In the genomic region with DNA sequence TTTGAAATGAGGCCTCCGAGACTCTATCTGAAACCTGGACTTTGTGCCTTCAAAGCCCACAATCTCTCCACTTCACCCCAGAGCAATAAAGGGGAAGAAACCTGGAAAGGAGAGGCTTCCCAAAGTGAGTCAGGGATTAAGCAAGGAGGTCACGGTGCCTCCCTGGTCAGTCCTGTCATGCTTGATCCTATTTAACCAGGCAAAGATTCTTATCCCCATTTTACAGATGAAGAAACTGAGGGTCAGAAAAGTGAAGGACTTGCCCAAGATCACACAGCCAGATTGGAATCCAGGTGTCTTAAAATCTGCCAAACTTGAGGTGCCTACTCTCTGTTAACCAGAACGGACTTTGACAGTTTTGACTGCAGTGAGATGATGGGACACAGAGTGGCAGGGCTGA, we compare ENCODE assay signal across 33 cellular contexts. TPM values are rescaled to one million over a fixed set of nuclear protein-coding genes. Genes with fewer than 3 reads are reported as not detected.
"Had no signal": no experiment of that assay in that cellular context is flagged by ENCODE, and none has a peak within 500 bp of the region (broad histone marks: within the 10 kb centered on the region; RNA-seq: fewer than 3 reads in every experiment).

No MANE protein-coding gene starts in this region.

- H3K36me3 Mint-ChIP-seq: mesothelial cell of epicardium; naive B cell; natural killer cell; stimulated activated memory B cell treated with anti-CD40 and anti-IgM and Interleukin-4, amounts not matched to agents 10 μg/mL and 1 μg/mL and 100 μg/mL, for 72 hours; type B pancreatic cell had no signal

- H3K9me3 ChIP-seq: left ventricle myocardium inferior, pancreas, prostate gland, sigmoid colon, tibial nerve, uterus had no signal

- H3K4me1 ChIP-seq: pancreas, uterus had no signal

- H3K4me2 ChIP-seq: smooth muscle cell had no signal

- ATAC-seq: natural killer cell; pancreas; stimulated activated memory B cell treated with anti-CD40 and anti-IgM and Interleukin-4, amounts not matched to agents 10 μg/mL and 1 μg/mL and 100 μg/mL, for 72 hours; stimulated activated naive CD8-positive, alpha-beta T cell treated with anti-CD3 and anti-CD28 coated beads, Interleukin-15, amount 100 ng/mL, for 72 hours had no signal

- H3K4me3 Mint-ChIP-seq: mesothelial cell of epicardium; naive B cell; natural killer cell; nephron progenitor cell; stimulated activated memory B cell treated with anti-CD40 and anti-IgM and Interleukin-4, amounts not matched to agents 10 μg/mL and 1 μg/mL and 100 μg/mL, for 72 hours; stimulated activated naive CD8-positive, alpha-beta T cell treated with anti-CD3 and anti-CD28 coated beads, Interleukin-15, amount 100 ng/mL, for 72 hours; type B pancreatic cell had no signal

- H3K4me3 ChIP-seq: left ventricle myocardium inferior, lung, pancreas, prostate gland, sigmoid colon, smooth muscle cell, tibial nerve, uterus had no signal

- H3K9me3 Mint-ChIP-seq: mesothelial cell of epicardium; naive B cell; natural killer cell; nephron progenitor cell; stimulated activated memory B cell treated with anti-CD40 and anti-IgM and Interleukin-4, amounts not matched to agents 10 μg/mL and 1 μg/mL and 100 μg/mL, for 72 hours; stimulated activated naive CD8-positive, alpha-beta T cell treated with anti-CD3 and anti-CD28 coated beads, Interleukin-15, amount 100 ng/mL, for 72 hours; type B pancreatic cell had no signal

- H3K27ac Mint-ChIP-seq: mesothelial cell of epicardium; naive B cell; natural killer cell; nephron progenitor cell; stimulated activated memory B cell treated with anti-CD40 and anti-IgM and Interleukin-4, amounts not matched to agents 10 μg/mL and 1 μg/mL and 100 μg/mL, for 72 hours; stimulated activated naive CD8-positive, alpha-beta T cell treated with anti-CD3 and anti-CD28 coated beads, Interleukin-15, amount 100 ng/mL, for 72 hours; type B pancreatic cell had no signal

- H3K27me3 ChIP-seq: pancreas, sigmoid colon, tibial nerve, uterus had no signal

- DNase-seq: islet precursor cell; left ventricle myocardium inferior; mesendoderm; naive B cell; natural killer cell; nephron progenitor cell; nucleus accumbens; pancreas; posterior cingulate gyrus; retina; right cardiac atrium; sigmoid colon; stimulated activated CD4-positive, alpha-beta T cell treated with anti-CD3 and anti-CD28 coated beads, Interleukin-1b, Interleukin-23, amount 100 ng/mL, for 48 hours; stimulated activated CD4-positive, alpha-beta T cell treated with anti-CD3 and anti-CD28 coated beads, Interleukin-2, amount 100 ng/mL, for 48 hours; stimulated activated CD4-positive, alpha-beta T cell treated with anti-CD3 and anti-CD28 coated beads, Interleukin-4, amount 100 ng/mL, for 4 hours; stimulated activated CD8-positive, alpha-beta memory T cell treated with anti-CD3 and anti-CD28 coated beads, Interleukin-4, amount 100 ng/mL, for 48 hours; stimulated activated naive CD4-positive, alpha-beta T cell treated with Interleukin-2 at 50 U/mL for 16 hours; stimulated activated naive CD8-positive, alpha-beta T cell treated with anti-CD3 and anti-CD28 coated beads, Interleukin-15, amount 100 ng/mL, for 72 hours; substantia nigra; uterus had no signal

- FAIRE-seq: pancreas had no signal

- H3K27ac ChIP-seq: left ventricle myocardium inferior, pancreas, prostate gland, sigmoid colon, tibial nerve, uterus had no signal

- H3K36me3 ChIP-seq: left ventricle myocardium inferior, pancreas, prostate gland, sigmoid colon, tibial nerve, uterus had no signal

RNA-seq across cellular contexts. Expression of gene TMEM272, which starts 4.8 kb away (rescaled TPM):
- total RNA-seq: kidney epithelial cell, osteoblast, tibial nerve, ureter had no signal

RNA-seq across cellular contexts. Expression of gene CCDC70, which starts 21.6 kb away (rescaled TPM):
- total RNA-seq: kidney epithelial cell, left ventricle myocardium inferior, lower leg skin, lung, mesothelial cell of epicardium, mononuclear cell, natural killer cell, osteoblast, pancreas, right cardiac atrium, sigmoid colon, smooth muscle cell, temporal lobe, tibial nerve, ureter, uterus had no signal
- polyA plus RNA-seq: lung, pancreas, sigmoid colon, smooth muscle cell had no signal
